ENCODE assay signal across 9 cellular contexts in the genomic region with DNA sequence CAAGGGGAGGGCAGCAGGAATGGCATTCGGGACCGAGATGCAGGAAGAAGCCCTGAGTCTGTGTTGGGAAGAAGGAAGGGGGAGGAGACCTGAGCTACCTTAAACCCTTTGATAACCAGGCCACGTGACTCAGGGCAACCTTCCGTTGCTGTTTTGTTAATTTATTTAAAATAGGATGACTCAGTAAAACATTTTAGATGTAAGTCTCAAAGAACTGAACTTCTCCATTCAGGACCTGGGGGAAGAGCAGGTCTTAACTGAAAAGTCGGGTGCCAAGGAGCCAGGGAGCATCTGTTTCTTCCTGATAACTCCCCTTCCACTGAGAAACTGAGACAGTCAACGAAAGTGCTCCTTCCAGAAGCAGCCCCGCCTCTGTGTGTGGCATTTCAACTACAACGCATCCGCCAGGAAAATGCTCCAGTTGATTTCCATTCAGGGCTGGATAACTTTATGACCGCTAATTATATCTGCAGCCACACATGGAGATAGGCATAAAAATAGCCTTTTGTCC.
DNase-seq lines count a peak whose midpoint lies in the region; ATAC-seq and TF ChIP-seq lines count a peak whose summit lies in the region.
"Had no signal": no experiment of that assay in that cellular context is flagged by ENCODE, and none has a peak within 500 bp of the region (broad histone marks: within the 10 kb centered on the region; RNA-seq: fewer than 3 reads in every experiment).

No MANE protein-coding gene starts in this region.

- H3K4me2 ChIP-seq in Karpas-422 (ENCODE audit: low read depth, low read length, poor library complexity, severe bottlenecking): peak overlapping the region; percentile 81

- H3K27me3 ChIP-seq in ACC112 (ENCODE audit: insufficient read depth, low read length): no peaks in the 10 kb centered on the region
- H3K27me3 ChIP-seq in Karpas-422 (ENCODE audit: low read length): no peaks in the 10 kb centered on the region
- H3K27me3 ChIP-seq in lower lobe of right lung (ENCODE audit: low read depth): no peaks in the 10 kb centered on the region

- intact Hi-C loops in lower lobe of right lung (cut with DNase I): no loop called here

- DNase-seq in Karpas-422 (peak; percentile 73), coronary artery (ENCODE audit: low spot score) (no peak), lower lobe of right lung (no peak), GOT3 (lab: John Stamatoyannopoulos, UW) (no peak), glomerular visceral epithelial cell (ENCODE audit: extremely low spot score) (no peak)
- no peak for DNase-seq in activated CD8-positive, alpha-beta memory T cell treated with anti-CD3 and anti-CD28 coated beads for 24 hours
- DNase-seq: SHP77 had no signal

- peaks cover 36% of the 10 kb centered on the region for H3K4me1 ChIP-seq in ACC112 (ENCODE audit: control insufficient read depth, insufficient read depth, low read length, unreplicated experiment)
- peaks cover 70% of the 10 kb centered on the region for H3K4me1 ChIP-seq in Karpas-422 (ENCODE audit: low read length)
- peaks cover 48% of the 10 kb centered on the region for H3K4me1 ChIP-seq in lower lobe of right lung

- no peak for ATAC-seq in lower lobe of right lung
- ATAC-seq in GM21737 (IDR thresholded peaks at IDR 0.05; ENCODE audit: unreplicated experiment): no peak

- H3K9me3 ChIP-seq in Karpas-422 (ENCODE audit: low read length): no peaks in the 10 kb centered on the region
- H3K9me3 ChIP-seq in lower lobe of right lung: no peaks in the 10 kb centered on the region

- peak overlapping the region; percentile 86 for H3K27ac ChIP-seq in ACC112 (ENCODE audit: low read depth, low read length)
- H3K27ac ChIP-seq in Karpas-422 (ENCODE audit: low read length): peak overlapping the region; percentile 99
- H3K27ac ChIP-seq in coronary artery: peak overlapping the region; percentile 31 to 88
- H3K27ac ChIP-seq in lower lobe of right lung: peak overlapping the region; percentile 69

- no peak overlapping the region for H3K4me3 ChIP-seq in ACC112 (ENCODE audit: low read depth, low read length)
- H3K4me3 ChIP-seq in Karpas-422 (ENCODE audit: low read length): peak overlapping the region; percentile 50; the same call in 1 of the 2 replicates
- no peak overlapping the region for H3K4me3 ChIP-seq in coronary artery
- H3K4me3 ChIP-seq in lower lobe of right lung: no peak overlapping the region

- H2AFZ ChIP-seq in ACC112 (ENCODE audit: low read length, unreplicated experiment): no peak overlapping the region
- H2AFZ ChIP-seq in Karpas-422 (ENCODE audit: low read length): no peak overlapping the region

- H3K79me2 ChIP-seq in ACC112 (ENCODE audit: control insufficient read depth, insufficient read depth, low read length, unreplicated experiment): no peaks in the 10 kb centered on the region
- H3K79me2 ChIP-seq in Karpas-422 (ENCODE audit: low read length): no peaks in the 10 kb centered on the region

- H3K9ac ChIP-seq in Karpas-422 (ENCODE audit: low read length): peak overlapping the region; percentile 67

- H3K9me2 ChIP-seq in Karpas-422 (replicated peaks; ENCODE audit: insufficient read depth, low read length): no peaks in the 10 kb centered on the region

- TF ChIP-seq CTCF in coronary artery (IDR thresholded peaks at IDR 0.05): no peak
- no peak for TF ChIP-seq CTCF in lower lobe of right lung (IDR thresholded peaks at IDR 0.05)

- peaks cover 15% of the 10 kb centered on the region; the same call in 1 of the 2 replicates for H3K36me3 ChIP-seq in ACC112 (ENCODE audit: insufficient read depth, low read length)
- H3K36me3 ChIP-seq in Karpas-422 (ENCODE audit: insufficient read depth, low read length): peaks cover 4% of the 10 kb centered on the region; the same call in 1 of the 2 replicates
- peaks cover 47% of the 10 kb centered on the region for H3K36me3 ChIP-seq in lower lobe of right lung

- H4K20me1 ChIP-seq in Karpas-422 (ENCODE audit: insufficient read depth, low read depth, low read length): no peaks in the 10 kb centered on the region
